Comparison of ENCODE assay signal across 8 cellular contexts in genomic region chr2:238239552-238239871, GRCh38. TPM values are rescaled to one million over a fixed set of nuclear protein-coding genes. Genes with fewer than 3 reads are reported as not detected.
DNase-seq lines count a peak whose midpoint lies in the region; ATAC-seq, FAIRE-seq and TF ChIP-seq lines count a peak whose summit lies in the region.

No MANE protein-coding gene starts in this region.

- peaks cover 17% of the 10 kb centered on the region for H3K27me3 Mint-ChIP-seq in activated T-helper 17 cell treated with anti-CD3 and anti-CD28 coated beads, Interleukin-2, amount 50 U/mL, for 72 hours

- H2AFZ ChIP-seq in keratinocyte (ENCODE audit: control insufficient read depth, low read length): peak overlapping the region; percentile 63

- H3K4me1 Mint-ChIP-seq in activated T-helper 17 cell treated with anti-CD3 and anti-CD28 coated beads, Interleukin-2, amount 50 U/mL, for 72 hours: no peaks in the 10 kb centered on the region

- no peaks in the 10 kb centered on the region for H3K36me3 Mint-ChIP-seq in activated T-helper 17 cell treated with anti-CD3 and anti-CD28 coated beads, Interleukin-2, amount 50 U/mL, for 72 hours (ENCODE audit: low read depth)

- DNase-seq in keratinocyte (ENCODE audit: low read depth, low spot score) (no peak), ecto neural progenitor cell (ENCODE audit: low spot score) (no peak), NCI-H2171 (lab: John Stamatoyannopoulos, UW) (no peak), H4 (ENCODE audit: low spot score) (no peak)

- H3K9me3 Mint-ChIP-seq in activated T-helper 17 cell treated with anti-CD3 and anti-CD28 coated beads, Interleukin-2, amount 50 U/mL, for 72 hours: no peaks in the 10 kb centered on the region

- ATAC-seq in GM18858 (IDR thresholded peaks at IDR 0.05; ENCODE audit: unreplicated experiment) (peak; percentile 13), HG03039 (IDR thresholded peaks at IDR 0.05; ENCODE audit: unreplicated experiment) (peak; percentile 16)
- ATAC-seq in activated T-helper 17 cell treated with anti-CD3 and anti-CD28 coated beads, Interleukin-2, amount 50 U/mL, for 72 hours (replicated peaks): peak; percentile 18

- no peak for TF ChIP-seq CTCF in keratinocyte (optimal IDR thresholded peaks at IDR 0.05 in 1 of 3, IDR thresholded peaks at IDR 0.05 in 1 of 3, conservative IDR thresholded peaks at IDR 0.05 in 1 of 3; ENCODE audit: extremely low read depth in 1 of 3, insufficient read depth in 2 of 3, low read length in 3 of 3)

- FAIRE-seq in keratinocyte (lab: Jason Lieb, UNC): no peak

- H3K4me3 ChIP-seq in keratinocyte (ENCODE audit: control insufficient read depth in 2 of 3, extremely low read depth in 1 of 3, insufficient read depth in 2 of 3, low read depth in 1 of 3, low read length in 3 of 3): peak overlapping the region; percentile 39 to 57 (median 46)
- H3K4me3 ChIP-seq in subcutaneous abdominal adipose tissue (ENCODE audit: low read depth in 1 of 5, low read length in 5 of 5): peak overlapping the region in 4 of 5 donors; percentile 54 to 72 (median 63)

- no peak overlapping the region for H3K4me3 Mint-ChIP-seq in activated T-helper 17 cell treated with anti-CD3 and anti-CD28 coated beads, Interleukin-2, amount 50 U/mL, for 72 hours

- H3K27me3 ChIP-seq in keratinocyte (ENCODE audit: control insufficient read depth, extremely low read depth, insufficient read depth, low read length) (peaks cover 47% of the 10 kb centered on the region), subcutaneous abdominal adipose tissue (ENCODE audit: control insufficient read depth in 5 of 5, insufficient read depth in 4 of 5, low read length in 5 of 5) (peaks cover 0 to 13% (median 10%) of the 10 kb centered on the region in 5 donors)

- no peaks in the 10 kb centered on the region for H4K20me1 ChIP-seq in keratinocyte (ENCODE audit: control insufficient read depth, extremely low read depth, insufficient read depth, low read length)

- H3K27ac Mint-ChIP-seq in activated T-helper 17 cell treated with anti-CD3 and anti-CD28 coated beads, Interleukin-2, amount 50 U/mL, for 72 hours: no peak overlapping the region

- H3K9me1 ChIP-seq in keratinocyte (ENCODE audit: control insufficient read depth, extremely low read depth, insufficient read depth, low read length): no peaks in the 10 kb centered on the region

- H3K36me3 ChIP-seq in keratinocyte (ENCODE audit: control insufficient read depth in 2 of 2, extremely low read depth in 1 of 2, insufficient read depth in 2 of 2, low read length in 2 of 2) (no peaks in the 10 kb centered on the region), subcutaneous abdominal adipose tissue (ENCODE audit: control insufficient read depth in 5 of 5, insufficient read depth in 5 of 5, low read length in 5 of 5) (peaks cover 0 to 5% (median 3%) of the 10 kb centered on the region in 5 donors)

- H3K9me3 ChIP-seq in keratinocyte (ENCODE audit: control insufficient read depth, low read depth, low read length): no peaks in the 10 kb centered on the region
- peaks cover 0 to 3% (median 0%) of the 10 kb centered on the region in 5 donors for H3K9me3 ChIP-seq in subcutaneous abdominal adipose tissue (ENCODE audit: control insufficient read depth in 5 of 5, low read length in 5 of 5)

- H3K9ac ChIP-seq in keratinocyte (ENCODE audit: control insufficient read depth, extremely low read depth, insufficient read depth, low read length) (no peak overlapping the region), subcutaneous abdominal adipose tissue (ENCODE audit: low read length in 5 of 5) (no peak overlapping the region)

- dilution Hi-C loops in keratinocyte (cut with MboI; ENCODE audit: extremely low pct_ligation_motif_present, low sequenced_read_pairs): no loop called here

- H3K27ac ChIP-seq in keratinocyte (ENCODE audit: control insufficient read depth, insufficient read depth, low read length): no peak overlapping the region
- H3K27ac ChIP-seq in subcutaneous abdominal adipose tissue (ENCODE audit: low read depth, low read length): no peak overlapping the region

- no peaks in the 10 kb centered on the region for H3K79me2 ChIP-seq in keratinocyte (ENCODE audit: control insufficient read depth, insufficient read depth, low read length)

- H3K4me1 ChIP-seq in keratinocyte (ENCODE audit: control insufficient read depth, extremely low read depth, insufficient read depth, low read length) (no peaks in the 10 kb centered on the region), subcutaneous abdominal adipose tissue (ENCODE audit: control insufficient read depth in 5 of 5, insufficient read depth in 5 of 5, low read length in 5 of 5) (peaks cover 8 to 38% (median 24%) of the 10 kb centered on the region in 5 donors)

- peak overlapping the region; percentile 71 for H3K4me2 ChIP-seq in keratinocyte (ENCODE audit: control insufficient read depth, extremely low read depth, insufficient read depth, low read depth, low read length)

RNA-seq across cellular contexts. Expression of gene HES6, which starts 0.3 kb away (rescaled TPM):
- 1 to 10 TPM; 1.3 to 4.8 TPM for total RNA-seq in activated T-helper 17 cell treated with anti-CD3 and anti-CD28 coated beads, Interleukin-2, amount 50 U/mL, for 72 hours
- polyA plus RNA-seq in keratinocyte: 0.76 to 0.80 TPM (median 0.77 TPM) in 3 replicates
- polyA plus RNA-seq in keratinocyte (2011; ENCODE audit: low read depth): 0.49 TPM
- 0.23 and 0.66 TPM in 2 replicates for polyA plus RNA-seq in keratinocyte (2011; cell fraction: cytosol; rRNA removed)
- 0.90 and 1.2 TPM in 2 replicates for polyA plus RNA-seq in keratinocyte (2011; cell fraction: nucleus; rRNA removed)
- 1.3 and 1.7 TPM in 2 replicates for polyA plus RNA-seq in keratinocyte (2012; ENCODE audit: low replicate concordance)
- polyA minus RNA-seq in keratinocyte: 0.26 to 0.89 TPM in 2 of 3 replicates, not detected in the other
- polyA minus RNA-seq in keratinocyte (2011; cell fraction: cytosol; rRNA and poly(A)+ RNA removed): not detected
- polyA minus RNA-seq in keratinocyte (2011; cell fraction: nucleus; rRNA and poly(A)+ RNA removed): not detected in 2 replicates
- 4.8 and 6.3 TPM in 2 replicates for total RNA-seq in H4 (2014; rRNA removed; shearing (Covaris generic))

RNA-seq across cellular contexts. Expression of gene ILKAP, which starts 36.0 kb away (rescaled TPM):
- 10 to 100 TPM; 33.6 to 53.6 TPM for total RNA-seq in activated T-helper 17 cell treated with anti-CD3 and anti-CD28 coated beads, Interleukin-2, amount 50 U/mL, for 72 hours
- polyA plus RNA-seq in keratinocyte: 30.6 to 39.1 TPM (median 37.5 TPM) in 3 replicates
- 18.1 TPM for polyA plus RNA-seq in keratinocyte (2011; ENCODE audit: low read depth)
- 22.5 and 23.0 TPM in 2 replicates for polyA plus RNA-seq in keratinocyte (2011; cell fraction: cytosol; rRNA removed)
- 56.4 and 62.5 TPM in 2 replicates for polyA plus RNA-seq in keratinocyte (2011; cell fraction: nucleus; rRNA removed)
- 27.6 and 34.0 TPM in 2 replicates for polyA plus RNA-seq in keratinocyte (2012; ENCODE audit: low replicate concordance)
- 13.5 to 31.6 TPM (median 18.7 TPM) in 3 replicates for polyA minus RNA-seq in keratinocyte
- polyA minus RNA-seq in keratinocyte (2011; cell fraction: cytosol; rRNA and poly(A)+ RNA removed): 10.6 TPM
- 15.0 and 22.2 TPM in 2 replicates for polyA minus RNA-seq in keratinocyte (2011; cell fraction: nucleus; rRNA and poly(A)+ RNA removed)
- total RNA-seq in H4 (2014; rRNA removed; shearing (Covaris generic)): 13.4 and 18.8 TPM in 2 replicates

RNA-seq across cellular contexts. Expression of gene PER2, which starts 48.9 kb away (rescaled TPM):
- 10 to 100 TPM in 1 of 2 donors, 1 to 10 TPM in 1; 6.2 to 23.7 TPM for total RNA-seq in activated T-helper 17 cell treated with anti-CD3 and anti-CD28 coated beads, Interleukin-2, amount 50 U/mL, for 72 hours
- polyA plus RNA-seq in keratinocyte: 0.68 to 2.0 TPM (median 1.6 TPM) in 3 replicates
- 3.1 TPM for polyA plus RNA-seq in keratinocyte (2011; ENCODE audit: low read depth)
- 0.69 and 0.90 TPM in 2 replicates for polyA plus RNA-seq in keratinocyte (2011; cell fraction: cytosol; rRNA removed)
- polyA plus RNA-seq in keratinocyte (2011; cell fraction: nucleus; rRNA removed): 4.1 and 5.4 TPM in 2 replicates
- polyA plus RNA-seq in keratinocyte (2012; ENCODE audit: low replicate concordance): 1.9 and 2.4 TPM in 2 replicates
- polyA minus RNA-seq in keratinocyte: 2.6 to 6.8 TPM (median 3.8 TPM) in 3 replicates
- polyA minus RNA-seq in keratinocyte (2011; cell fraction: cytosol; rRNA and poly(A)+ RNA removed): 0.96 TPM
- polyA minus RNA-seq in keratinocyte (2011; cell fraction: nucleus; rRNA and poly(A)+ RNA removed): 3.4 and 8.0 TPM in 2 replicates
- 3.9 and 4.6 TPM in 2 replicates for total RNA-seq in H4 (2014; rRNA removed; shearing (Covaris generic))
